Comparison of ENCODE assay signal across 2 cellular contexts in the genomic region with DNA sequence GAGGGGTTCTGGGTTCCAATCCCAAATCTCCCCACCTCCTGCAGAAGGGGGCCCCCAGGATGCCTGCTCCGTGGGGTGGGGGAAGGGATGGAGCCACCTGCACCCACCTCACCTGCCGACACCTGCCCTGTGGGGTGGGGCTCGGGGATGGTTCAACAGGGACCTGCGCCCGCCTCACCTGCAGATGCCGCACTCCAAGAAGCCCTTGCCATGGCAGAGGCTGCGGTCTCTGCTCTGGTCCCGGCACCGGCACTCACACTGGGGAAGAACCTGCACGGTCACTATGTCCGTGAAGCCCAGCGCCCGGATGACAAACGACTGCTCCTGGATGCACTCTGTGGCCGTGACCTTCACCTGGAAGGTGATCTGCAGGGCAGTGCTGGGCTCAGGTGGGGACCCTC.
A peak's percentile ranks its signal among the peaks of the same experiment; 100 is the strongest.
TF ChIP-seq lines count a peak whose summit lies in the region.

No MANE protein-coding gene starts in this region.

TF ChIP-seq in K562, 482 proteins besides CTCF, POLR2A, EP300 and RAD21:
- peak; percentile 58 for TF ChIP-seq PCBP1 (IDR thresholded peaks at IDR 0.05; ENCODE audit: low read depth, low read length, poor library complexity, severe bottlenecking)
- TF ChIP-seq MYC (IDR thresholded peaks at IDR 0.05; ENCODE audit: low read depth, low read length): no peak
- TF ChIP-seq MYC (CRISPR knock-in tag; IDR thresholded peaks at IDR 0.05; ENCODE audit: borderline replicate concordance, low read depth): no peak

TF ChIP-seq in HepG2, 621 proteins besides CTCF, POLR2A, EP300 and RAD21:
- TF ChIP-seq, protein P1, sequence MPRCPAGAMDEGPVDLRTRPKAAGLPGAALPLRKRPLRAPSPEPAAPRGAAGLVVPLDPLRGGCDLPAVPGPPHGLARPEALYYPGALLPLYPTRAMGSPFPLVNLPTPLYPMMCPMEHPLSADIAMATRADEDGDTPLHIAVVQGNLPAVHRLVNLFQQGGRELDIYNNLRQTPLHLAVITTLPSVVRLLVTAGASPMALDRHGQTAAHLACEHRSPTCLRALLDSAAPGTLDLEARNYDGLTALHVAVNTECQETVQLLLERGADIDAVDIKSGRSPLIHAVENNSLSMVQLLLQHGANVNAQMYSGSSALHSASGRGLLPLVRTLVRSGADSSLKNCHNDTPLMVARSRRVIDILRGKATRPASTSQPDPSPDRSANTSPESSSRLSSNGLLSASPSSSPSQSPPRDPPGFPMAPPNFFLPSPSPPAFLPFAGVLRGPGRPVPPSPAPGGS (CRISPR knock-in tag; IDR thresholded peaks at IDR 0.05): 0 out of 2 replicates have a peak, but pooled peaks have one; percentile 35
- TF ChIP-seq RNF2 (conservative IDR thresholded peaks at IDR 0.05; ENCODE audit: low read depth): no peak
- TF ChIP-seq ZNF724P (CRISPR knock-in tag; IDR thresholded peaks at IDR 0.05; ENCODE audit: borderline replicate concordance): no peak
- TF ChIP-seq RARA (CRISPR knock-in tag; IDR thresholded peaks at IDR 0.05): no peak
- TF ChIP-seq CBX1 (IDR thresholded peaks at IDR 0.05; ENCODE audit: low read depth): no peak
- 0 out of 2 replicates have a peak, but pooled peaks have one; percentile 35 for TF ChIP-seq ZBTB38 (CRISPR knock-in tag; IDR thresholded peaks at IDR 0.05)
